In genomic region chr16:21053595-21053994, GRCh38 we compare ENCODE assay signal across 22 cellular contexts.
"Had no signal": no experiment of that assay in that cellular context is flagged by ENCODE, and none has a peak within 500 bp of the region (broad histone marks: within the 10 kb centered on the region; RNA-seq: fewer than 3 reads in every experiment).

No MANE protein-coding gene starts in this region.

- H3K9me3 Mint-ChIP-seq: natural killer cell; neural crest cell; stimulated activated naive CD8-positive, alpha-beta T cell treated with anti-CD3 and anti-CD28 coated beads, Interleukin-15, amount 100 ng/mL, for 72 hours had no signal

- H3K4me3 Mint-ChIP-seq: natural killer cell; neural crest cell; stimulated activated naive CD8-positive, alpha-beta T cell treated with anti-CD3 and anti-CD28 coated beads, Interleukin-15, amount 100 ng/mL, for 72 hours had no signal

- H3K36me3 Mint-ChIP-seq: natural killer cell had no signal

- DNase-seq: dermis blood vessel endothelial cell; effector memory CD4-positive, alpha-beta T cell; foreskin keratinocyte; heart right ventricle; hippocampal formation; islet precursor cell; left ventricle myocardium superior; lower lobe of right lung; natural killer cell; stimulated activated CD4-positive, alpha-beta T cell treated with anti-CD3 and anti-CD28 coated beads, Interleukin-12 subunit alpha, Interleukin-12 subunit beta, amount 100 ng/mL, for 4 hours; stimulated activated CD4-positive, alpha-beta T cell treated with anti-CD3 and anti-CD28 coated beads, Interleukin-1b, Interleukin-23, amount 100 ng/mL, for 48 hours; stimulated activated CD4-positive, alpha-beta T cell treated with anti-CD3 and anti-CD28 coated beads, Interleukin-4, amount 100 ng/mL, for 1 hour; stimulated activated CD8-positive, alpha-beta memory T cell treated with anti-CD3 and anti-CD28 coated beads, Interleukin-4, amount 100 ng/mL, for 48 hours; stimulated activated naive CD4-positive, alpha-beta T cell; stimulated activated naive CD8-positive, alpha-beta T cell treated with anti-CD3 and anti-CD28 coated beads, Interleukin-15, amount 100 ng/mL, for 72 hours; testis; tibial artery; upper lobe of left lung had no signal

- ATAC-seq: foreskin keratinocyte; gastroesophageal sphincter; heart right ventricle; left ventricle myocardium superior; lower lobe of right lung; natural killer cell; sciatic nerve; stimulated activated naive CD8-positive, alpha-beta T cell treated with anti-CD3 and anti-CD28 coated beads, Interleukin-15, amount 100 ng/mL, for 72 hours had no signal

- H3K4me1 Mint-ChIP-seq: natural killer cell; neural crest cell; stimulated activated naive CD8-positive, alpha-beta T cell treated with anti-CD3 and anti-CD28 coated beads, Interleukin-15, amount 100 ng/mL, for 72 hours had no signal

- H3K27ac Mint-ChIP-seq: natural killer cell, progenitor cell of endocrine pancreas had no signal
